27 cellular contexts compared by ENCODE assay signal in the genomic region with DNA sequence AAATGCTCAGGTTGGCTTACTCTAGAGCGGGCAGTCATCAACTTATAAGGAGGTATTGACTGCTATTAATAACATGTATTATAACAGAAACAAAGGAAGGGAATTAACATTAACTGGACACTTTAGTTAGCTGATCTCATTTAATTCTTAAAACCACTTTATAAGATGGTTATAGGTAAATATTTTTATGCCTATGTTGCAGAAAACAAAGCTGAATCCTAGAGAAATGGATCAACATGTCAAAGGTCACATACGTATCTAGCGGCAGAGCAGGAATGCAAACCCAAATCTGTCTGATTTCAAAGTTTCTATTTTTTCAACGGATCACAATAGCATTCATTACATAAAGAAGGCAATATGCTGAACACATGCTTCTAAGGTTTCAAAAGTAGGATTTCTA.
"Had no signal": no experiment of that assay in that cellular context is flagged by ENCODE, and none has a peak within 500 bp of the region (broad histone marks: within the 10 kb centered on the region; RNA-seq: fewer than 3 reads in every experiment).

No MANE protein-coding gene starts in this region.

- FAIRE-seq: endometrium, islet of Langerhans, keratinocyte had no signal

- H3K4me1 ChIP-seq: colonic mucosa, esophagus squamous epithelium, gastrocnemius medialis, lower lobe of right lung had no signal

- ATAC-seq: effector memory CD8-positive, alpha-beta T cell; esophagus mucosa; gastrocnemius medialis; left colon; left lobe of liver; left ventricle myocardium superior; lower lobe of right lung; mucosa of descending colon; naive thymus-derived CD8-positive, alpha-beta T cell had no signal

- H3K4me3 ChIP-seq: colonic mucosa, esophagus squamous epithelium, gastrocnemius medialis, heart right ventricle, lower lobe of right lung, mucosa of descending colon had no signal

- H3K9me3 ChIP-seq: colonic mucosa, esophagus squamous epithelium, gastrocnemius medialis, lower lobe of right lung, mucosa of descending colon had no signal

- H3K27ac ChIP-seq: colonic mucosa, epithelial cell of prostate, esophagus squamous epithelium, gastrocnemius medialis, lower lobe of right lung had no signal

- H3K27me3 ChIP-seq: colonic mucosa, esophagus squamous epithelium, gastrocnemius medialis, heart right ventricle had no signal

- DNase-seq: colonic mucosa; cortex of kidney; effector CD8-positive, alpha-beta T cell; effector memory CD8-positive, alpha-beta T cell; endodermal cell; erythroblast; esophagus squamous epithelium; foreskin fibroblast; foreskin melanocyte; gastrocnemius medialis; glutamatergic neuron; head of caudate nucleus; heart right ventricle; hippocampal formation; left colon; left ventricle myocardium superior; lower lobe of right lung; mesenchymal stem cell; mucosa of descending colon; naive B cell; naive thymus-derived CD8-positive, alpha-beta T cell had no signal

- H3K36me3 ChIP-seq: colonic mucosa, esophagus squamous epithelium, gastrocnemius medialis, lower lobe of right lung had no signal
